Comparison of ENCODE assay signal across 16 cellular contexts in genomic region chr6:129281173-129281796, GRCh38.
DNase-seq lines count a peak whose midpoint lies in the region; ATAC-seq, FAIRE-seq and TF ChIP-seq lines count a peak whose summit lies in the region.
"Had no signal": no experiment of that assay in that cellular context is flagged by ENCODE, and none has a peak within 500 bp of the region (broad histone marks: within the 10 kb centered on the region; RNA-seq: fewer than 3 reads in every experiment).

No MANE protein-coding gene starts in this region.

- peak overlapping the region; percentile 86 for H3K27ac Mint-ChIP-seq in mesothelial cell of epicardium
- H3K27ac Mint-ChIP-seq: dendritic cell treated with granulocyte-macrophage colony-stimulating factor and Interleukin-4, amounts not matched to agents 40 ng/mL and 50 ng/mL, for 4 days; type B pancreatic cell had no signal

- ATAC-seq in GM21447 (IDR thresholded peaks at IDR 0.05; ENCODE audit: unreplicated experiment): no peak

- no peak for TF ChIP-seq CTCF in D721Med (IDR thresholded peaks at IDR 0.05; ENCODE audit: insufficient read depth, missing control alignments)
- TF ChIP-seq CTCF in mesothelial cell of epicardium (IDR thresholded peaks at IDR 0.05; ENCODE audit: unreplicated experiment): no peak

- FAIRE-seq in D721Med (lab: Jason Lieb, UNC): peak; percentile 92
- FAIRE-seq: frontal cortex had no signal

- no peaks in the 10 kb centered on the region for H3K9me3 Mint-ChIP-seq in mesothelial cell of epicardium
- H3K9me3 Mint-ChIP-seq: dendritic cell treated with granulocyte-macrophage colony-stimulating factor and Interleukin-4, amounts not matched to agents 40 ng/mL and 50 ng/mL, for 4 days; type B pancreatic cell had no signal

- H3K27me3 Mint-ChIP-seq in mesothelial cell of epicardium (ENCODE audit: low read depth): no peaks in the 10 kb centered on the region
- H3K27me3 Mint-ChIP-seq: dendritic cell treated with granulocyte-macrophage colony-stimulating factor and Interleukin-4, amounts not matched to agents 40 ng/mL and 50 ng/mL, for 4 days had no signal

- peak; percentile 36 for DNase-seq in NCI-H748 (lab: John Stamatoyannopoulos, UW; ENCODE audit: unreplicated experiment)
- no peak for DNase-seq in NCI-H748 treated with DMSO at 0.1 percent for 48 hours (lab: John Stamatoyannopoulos, UW)
- DNase-seq in D721Med (ENCODE audit: insufficient read length, low spot score): no peak
- peak; percentile 86 to 98 for DNase-seq in NCI-H524 (lab: John Stamatoyannopoulos, UW)
- no peak for DNase-seq in mesothelial cell of epicardium (ENCODE audit: low spot score in 2 of 2, unreplicated experiment in 2 of 2)
- no peak for DNase-seq in HuH-7 (ENCODE audit: low spot score)
- no peak for DNase-seq in NCI-H446 treated with DMSO at 0.1 percent for 48 hours (lab: John Stamatoyannopoulos, UW)
- DNase-seq: brain microvascular endothelial cell, erythroblast, NCI-H2029 treated with DMSO at 0.1 percent for 48 hours, NCI-H774, stomach had no signal

- H3K4me3 Mint-ChIP-seq in mesothelial cell of epicardium: no peak overlapping the region
- H3K4me3 Mint-ChIP-seq: dendritic cell treated with granulocyte-macrophage colony-stimulating factor and Interleukin-4, amounts not matched to agents 40 ng/mL and 50 ng/mL, for 4 days; type B pancreatic cell had no signal

- H3K4me1 Mint-ChIP-seq in mesothelial cell of epicardium: peaks cover 46% of the 10 kb centered on the region

- no peaks in the 10 kb centered on the region for H3K36me3 Mint-ChIP-seq in mesothelial cell of epicardium
- H3K36me3 Mint-ChIP-seq: type B pancreatic cell had no signal

Comparison
In these comparisons a context has a peak if more than half of its experiments do, and no peak if none do; other contexts are left out.
1. DNase-seq: peak in NCI-H748 (single experiment) and NCI-H524 (2 of 2); none in NCI-H748 treated with DMSO at 0.1 percent for 48 hours (single experiment), D721Med (single experiment), mesothelial cell of epicardium (0 of 2), HuH-7 (single experiment) and NCI-H446 treated with DMSO at 0.1 percent for 48 hours (single experiment).